17 cellular contexts compared by ENCODE assay signal in genomic region chr16:56898847-56899246, GRCh38. TPM values are rescaled to one million over a fixed set of nuclear protein-coding genes. Genes with fewer than 3 reads are reported as not detected.
DNase-seq lines count a peak whose midpoint lies in the region; ATAC-seq, FAIRE-seq and TF ChIP-seq lines count a peak whose summit lies in the region.
"Had no signal": no experiment of that assay in that cellular context is flagged by ENCODE, and none has a peak within 500 bp of the region (broad histone marks: within the 10 kb centered on the region; RNA-seq: fewer than 3 reads in every experiment).

No MANE protein-coding gene starts in this region.

- H3K4me3 ChIP-seq in DND-41 (ENCODE audit: low read depth in 1 of 2, low read length in 2 of 2) = no peak overlapping the region
- no peak overlapping the region for H3K4me3 ChIP-seq in thyroid gland (replicated peaks in 1 of 3)

- no peaks in the 10 kb centered on the region for H4K20me1 ChIP-seq in DND-41 (ENCODE audit: insufficient read depth, low read length)

- H3K27me3 Mint-ChIP-seq in activated CD8-positive, alpha-beta T cell treated with anti-CD3 and anti-CD28 coated beads, Interleukin-2, amount 10 ng/mL, durations not matched to agents 7 days and 5 days (ENCODE audit: low read depth) = peaks cover 23% of the 10 kb centered on the region

- H3K27ac ChIP-seq in DND-41 (ENCODE audit: low read length) = no peak overlapping the region
- no peak overlapping the region for H3K27ac ChIP-seq in thyroid gland

- intact Hi-C loops in thyroid gland (cut with DNase I) = no loop called here

- TF ChIP-seq CTCF in DND-41 (IDR thresholded peaks at IDR 0.05; ENCODE audit: borderline replicate concordance, extremely low read depth, low read length, poor library complexity, severe bottlenecking) (no peak), thyroid gland (IDR thresholded peaks at IDR 0.05) (no peak)

- H3K4me1 Mint-ChIP-seq in activated CD8-positive, alpha-beta T cell treated with anti-CD3 and anti-CD28 coated beads, Interleukin-2, amount 10 ng/mL, durations not matched to agents 7 days and 5 days (ENCODE audit: low read depth) = peaks cover 29% of the 10 kb centered on the region
- H3K4me1 Mint-ChIP-seq: WTC11 had no signal

- no peaks in the 10 kb centered on the region for H3K4me1 ChIP-seq in DND-41 (ENCODE audit: insufficient read depth, low read length)
- H3K4me1 ChIP-seq in thyroid gland = no peaks in the 10 kb centered on the region

- DNase-seq in DND-41 (peak; percentile 18), GM19239 (ENCODE audit: insufficient read length, low spot score) (no peak), dermis blood vessel endothelial cell (no peak), activated gamma-delta T cell (lab: John Stamatoyannopoulos, UW) (no peak), NCI-H510A treated with DMSO at 0.1 percent for 48 hours (lab: John Stamatoyannopoulos, UW) (no peak), thyroid gland (no peak)
- DNase-seq in activated CD8-positive, alpha-beta T cell treated with anti-CD3 and anti-CD28 coated beads, Interleukin-2, amount 10 ng/mL, durations not matched to agents 7 days and 5 days = peak; percentile 58
- DNase-seq: activated effector memory CD4-positive, alpha-beta T cell treated with Interleukin-2 at 50 U/mL for 16 hours; central memory CD4-positive, alpha-beta T cell; NCI-H1436; NCI-H82 had no signal

- CTCF ChIA-PET in activated CD8-positive, alpha-beta T cell treated with anti-CD3 and anti-CD28 coated beads, Interleukin-2, amount 10 ng/mL, durations not matched to agents 7 days and 5 days (lab: Charles Lee) = no interaction called here

- no peak overlapping the region for H3K9ac ChIP-seq in DND-41 (ENCODE audit: low read depth, low read length)

- no peak overlapping the region for H2AFZ ChIP-seq in DND-41 (ENCODE audit: low read depth, low read length)

- H3K27me3 ChIP-seq in DND-41 (ENCODE audit: insufficient read depth, low read length, poor library complexity) (no peaks in the 10 kb centered on the region), thyroid gland (no peaks in the 10 kb centered on the region)

- no peaks in the 10 kb centered on the region for H3K36me3 ChIP-seq in DND-41 (ENCODE audit: insufficient read depth, low read length)
- H3K36me3 ChIP-seq in thyroid gland = no peaks in the 10 kb centered on the region

- peak overlapping the region; percentile 23 for H3K4me3 Mint-ChIP-seq in activated CD8-positive, alpha-beta T cell treated with anti-CD3 and anti-CD28 coated beads, Interleukin-2, amount 10 ng/mL, durations not matched to agents 7 days and 5 days
- H3K4me3 Mint-ChIP-seq: WTC11 had no signal

- no peaks in the 10 kb centered on the region for H3K9me3 ChIP-seq in DND-41 (ENCODE audit: insufficient read depth, low read length, severe bottlenecking)
- H3K9me3 ChIP-seq in thyroid gland = no peaks in the 10 kb centered on the region

- WGBS in thyroid gland, 2 donors = 83 to 94% methylated on average over 8 of the region's 8 CpGs

- no peaks in the 10 kb centered on the region for H3K9me3 Mint-ChIP-seq in activated CD8-positive, alpha-beta T cell treated with anti-CD3 and anti-CD28 coated beads, Interleukin-2, amount 10 ng/mL, durations not matched to agents 7 days and 5 days (ENCODE audit: insufficient read depth)
- H3K9me3 Mint-ChIP-seq: WTC11 had no signal

- H3K4me2 ChIP-seq in DND-41 (ENCODE audit: insufficient read depth, low read length) = no peak overlapping the region

- TF ChIP-seq POLR2A in thyroid gland (IDR thresholded peaks at IDR 0.05) = no peak

- H3K36me3 Mint-ChIP-seq in activated CD8-positive, alpha-beta T cell treated with anti-CD3 and anti-CD28 coated beads, Interleukin-2, amount 10 ng/mL, durations not matched to agents 7 days and 5 days (ENCODE audit: low read depth) = no peaks in the 10 kb centered on the region
- H3K36me3 Mint-ChIP-seq: WTC11 had no signal

- peak; percentile 86 for FAIRE-seq in GM19239 (lab: Jason Lieb, UNC)

- no peak overlapping the region for H3K27ac Mint-ChIP-seq in activated CD8-positive, alpha-beta T cell treated with anti-CD3 and anti-CD28 coated beads, Interleukin-2, amount 10 ng/mL, durations not matched to agents 7 days and 5 days
- H3K27ac Mint-ChIP-seq: WTC11 had no signal

- no peaks in the 10 kb centered on the region for H3K79me2 ChIP-seq in DND-41 (ENCODE audit: insufficient read depth, low read length)

- POLR2A ChIA-PET in activated CD8-positive, alpha-beta T cell treated with anti-CD3 and anti-CD28 coated beads, Interleukin-2, amount 10 ng/mL, durations not matched to agents 7 days and 5 days (lab: Charles Lee) = no interaction called here

- ATAC-seq in DND-41 (ENCODE audit: insufficient read depth, low read depth) (peak; percentile 69), HG03066 (IDR thresholded peaks at IDR 0.05; ENCODE audit: low read depth, unreplicated experiment) (peak; percentile 56)
- peak; percentile 82 for ATAC-seq in activated CD8-positive, alpha-beta T cell treated with anti-CD3 and anti-CD28 coated beads, Interleukin-2, amount 10 ng/mL, durations not matched to agents 7 days and 5 days
- ATAC-seq: esophagus mucosa, WTC11 had no signal

RNA-seq across cellular contexts. Expression of gene HERPUD1, which starts 33.1 kb away (rescaled TPM):
- total RNA-seq in activated CD8-positive, alpha-beta T cell treated with anti-CD3 and anti-CD28 coated beads, Interleukin-2, amount 10 ng/mL, durations not matched to agents 7 days and 5 days = 10 to 100 TPM; 88.2 to 95.2 TPM
- total RNA-seq in dermis blood vessel endothelial cell (88.0 and 132 TPM in 2 replicates), thyroid gland (100 to 1,000 TPM; 212 to 659 (median 321) TPM)

RNA-seq across cellular contexts. Expression of gene SLC12A3, which starts 33.8 kb away (rescaled TPM):
- total RNA-seq in activated CD8-positive, alpha-beta T cell treated with anti-CD3 and anti-CD28 coated beads, Interleukin-2, amount 10 ng/mL, durations not matched to agents 7 days and 5 days = not detected
- not detected in 2 replicates for total RNA-seq in dermis blood vessel endothelial cell
- total RNA-seq in thyroid gland = not detected
- total RNA-seq: esophagus mucosa, G401, osteocyte, SK-MEL-5, WTC11 had no signal

Comparison
In these comparisons a context has a peak if more than half of its experiments do, and no peak if none do; other contexts are left out.
1. DNase-seq: peak in DND-41 (single experiment) and activated CD8-positive, alpha-beta T cell treated with anti-CD3 and anti-CD28 coated beads, Interleukin-2, amount 10 ng/mL, durations not matched to agents 7 days and 5 days (single experiment); none in GM19239 (single experiment), dermis blood vessel endothelial cell (single experiment), activated gamma-delta T cell (single experiment), NCI-H510A treated with DMSO at 0.1 percent for 48 hours (single experiment) and thyroid gland (0 of 2).
2. Peak in every context shown above with its lines, with median percentiles within 50 percentile points of each other: ATAC-seq.